Comparison of ENCODE assay signal across 8 cellular contexts in genomic region chr2:96816836-96817702, GRCh38. TPM values are rescaled to one million over a fixed set of nuclear protein-coding genes. Genes with fewer than 3 reads are reported as not detected.
DNase-seq lines count a peak whose midpoint lies in the region; ATAC-seq lines count a peak whose summit lies in the region.

No MANE protein-coding gene starts in this region.

- ATAC-seq in HG03064 (IDR thresholded peaks at IDR 0.05; ENCODE audit: low read depth, unreplicated experiment) (peak; percentile 1), HG03139 (IDR thresholded peaks at IDR 0.05; ENCODE audit: unreplicated experiment) (no peak), HG03565 (IDR thresholded peaks at IDR 0.05; ENCODE audit: unreplicated experiment) (no peak)
- no peak for ATAC-seq in activated CD8-positive, alpha-beta memory T cell treated with anti-CD3 and anti-CD28 coated beads, Interleukin-2, amount 10 ng/mL, durations not matched to agents 7 days and 5 days
- ATAC-seq in stimulated activated naive B cell treated with anti-CD40 and anti-IgM and Interleukin-4, amounts not matched to agents 10 μg/mL and 1 μg/mL and 100 μg/mL, for 72 hours (replicated peaks): no peak

- H3K4me1 Mint-ChIP-seq in activated CD8-positive, alpha-beta memory T cell treated with anti-CD3 and anti-CD28 coated beads, Interleukin-2, amount 10 ng/mL, durations not matched to agents 7 days and 5 days: peaks cover 49% of the 10 kb centered on the region
- H3K4me1 Mint-ChIP-seq in stimulated activated naive B cell treated with anti-CD40 and anti-IgM and Interleukin-4, amounts not matched to agents 10 μg/mL and 1 μg/mL and 100 μg/mL, for 72 hours: peaks cover 41 to 55% of the 10 kb centered on the region in 2 donors

- no peaks in the 10 kb centered on the region for H3K9me3 Mint-ChIP-seq in activated CD8-positive, alpha-beta memory T cell treated with anti-CD3 and anti-CD28 coated beads, Interleukin-2, amount 10 ng/mL, durations not matched to agents 7 days and 5 days (ENCODE audit: low read depth)
- H3K9me3 Mint-ChIP-seq in stimulated activated naive B cell treated with anti-CD40 and anti-IgM and Interleukin-4, amounts not matched to agents 10 μg/mL and 1 μg/mL and 100 μg/mL, for 72 hours: no peaks in the 10 kb centered on the region

- H3K27ac Mint-ChIP-seq in activated CD8-positive, alpha-beta memory T cell treated with anti-CD3 and anti-CD28 coated beads, Interleukin-2, amount 10 ng/mL, durations not matched to agents 7 days and 5 days: peak overlapping the region; percentile 38
- no peak overlapping the region for H3K27ac Mint-ChIP-seq in stimulated activated naive B cell treated with anti-CD40 and anti-IgM and Interleukin-4, amounts not matched to agents 10 μg/mL and 1 μg/mL and 100 μg/mL, for 72 hours

- H3K4me3 Mint-ChIP-seq in activated CD8-positive, alpha-beta memory T cell treated with anti-CD3 and anti-CD28 coated beads, Interleukin-2, amount 10 ng/mL, durations not matched to agents 7 days and 5 days: peak overlapping the region; percentile 81
- H3K4me3 Mint-ChIP-seq in stimulated activated naive B cell treated with anti-CD40 and anti-IgM and Interleukin-4, amounts not matched to agents 10 μg/mL and 1 μg/mL and 100 μg/mL, for 72 hours: peak overlapping the region; percentile 81 to 87

- H3K4me3 ChIP-seq in iPS-15b (ENCODE audit: low read depth, low read length): peak overlapping the region; percentile 91

- peak; percentile 35 for DNase-seq in EL
- no peak for DNase-seq in activated CD8-positive, alpha-beta memory T cell treated with anti-CD3 and anti-CD28 coated beads, Interleukin-2, amount 10 ng/mL, durations not matched to agents 7 days and 5 days
- DNase-seq in stimulated activated naive B cell treated with anti-CD40 and anti-IgM and Interleukin-4, amounts not matched to agents 10 μg/mL and 1 μg/mL and 100 μg/mL, for 72 hours: no peak
- DNase-seq in superior temporal gyrus (ENCODE audit: extremely low spot score): no peak

- H3K27me3 ChIP-seq in iPS-15b (ENCODE audit: control insufficient read depth, insufficient read depth, low read length): no peaks in the 10 kb centered on the region

- H3K9me3 ChIP-seq in iPS-15b (ENCODE audit: control insufficient read depth, insufficient read depth, low read length): no peaks in the 10 kb centered on the region

- no peaks in the 10 kb centered on the region for H3K27me3 Mint-ChIP-seq in activated CD8-positive, alpha-beta memory T cell treated with anti-CD3 and anti-CD28 coated beads, Interleukin-2, amount 10 ng/mL, durations not matched to agents 7 days and 5 days
- no peaks in the 10 kb centered on the region for H3K27me3 Mint-ChIP-seq in stimulated activated naive B cell treated with anti-CD40 and anti-IgM and Interleukin-4, amounts not matched to agents 10 μg/mL and 1 μg/mL and 100 μg/mL, for 72 hours

- peaks cover 6% of the 10 kb centered on the region for H3K36me3 Mint-ChIP-seq in activated CD8-positive, alpha-beta memory T cell treated with anti-CD3 and anti-CD28 coated beads, Interleukin-2, amount 10 ng/mL, durations not matched to agents 7 days and 5 days
- H3K36me3 Mint-ChIP-seq in stimulated activated naive B cell treated with anti-CD40 and anti-IgM and Interleukin-4, amounts not matched to agents 10 μg/mL and 1 μg/mL and 100 μg/mL, for 72 hours: peaks cover 22 to 30% of the 10 kb centered on the region in 2 donors

- CTCF ChIA-PET in activated CD8-positive, alpha-beta memory T cell treated with anti-CD3 and anti-CD28 coated beads, Interleukin-2, amount 10 ng/mL, durations not matched to agents 7 days and 5 days (lab: Charles Lee): interaction anchor here (0.7 to 6.9 kb wide), 13 partner anchors 8 to 295 kb away, joined by 3 to 33 read pairs (median 5); partner anchors contain the start of gene ANKRD39

- peak overlapping the region; percentile 41 for H3K9ac ChIP-seq in iPS-15b (ENCODE audit: low read depth, low read length)

- peaks cover 12% of the 10 kb centered on the region for H3K4me1 ChIP-seq in iPS-15b (ENCODE audit: control insufficient read depth, insufficient read depth, low read length)

- peaks cover 7% of the 10 kb centered on the region for H3K36me3 ChIP-seq in iPS-15b (ENCODE audit: control insufficient read depth, insufficient read depth, low read length)

RNA-seq across cellular contexts. Expression of gene CNNM3, which starts 1.0 kb away (rescaled TPM):
- total RNA-seq in activated CD8-positive, alpha-beta memory T cell treated with anti-CD3 and anti-CD28 coated beads, Interleukin-2, amount 10 ng/mL, durations not matched to agents 7 days and 5 days: 10 to 100 TPM; 28.0 to 30.5 TPM

RNA-seq across cellular contexts. Expression of gene ANKRD23, which starts 26.8 kb away (rescaled TPM):
- 10 to 100 TPM; 10.4 to 14.8 TPM for total RNA-seq in activated CD8-positive, alpha-beta memory T cell treated with anti-CD3 and anti-CD28 coated beads, Interleukin-2, amount 10 ng/mL, durations not matched to agents 7 days and 5 days

RNA-seq across cellular contexts. Expression of gene ANKRD39, which starts 40.7 kb away (rescaled TPM):
- total RNA-seq in activated CD8-positive, alpha-beta memory T cell treated with anti-CD3 and anti-CD28 coated beads, Interleukin-2, amount 10 ng/mL, durations not matched to agents 7 days and 5 days: 10 to 100 TPM; 32.6 to 42.6 TPM

RNA-seq across cellular contexts. Expression of gene SEMA4C, which starts 52.8 kb away (rescaled TPM):
- 10 to 100 TPM in 1 of 2 experiments, 1 to 10 TPM in 1; 9.7 to 11.6 TPM for total RNA-seq in activated CD8-positive, alpha-beta memory T cell treated with anti-CD3 and anti-CD28 coated beads, Interleukin-2, amount 10 ng/mL, durations not matched to agents 7 days and 5 days

RNA-seq across cellular contexts. Expression of gene CNNM4, which starts 56.4 kb away (rescaled TPM):
- 1 to 10 TPM; 7.6 to 7.9 TPM for total RNA-seq in activated CD8-positive, alpha-beta memory T cell treated with anti-CD3 and anti-CD28 coated beads, Interleukin-2, amount 10 ng/mL, durations not matched to agents 7 days and 5 days
